Comparison of ENCODE assay signal across 6 cellular contexts in genomic region chr10:53827261-53827660, GRCh38.
"Had no signal": no experiment of that assay in that cellular context is flagged by ENCODE, and none has a peak within 500 bp of the region (broad histone marks: within the 10 kb centered on the region; RNA-seq: fewer than 3 reads in every experiment).

No MANE protein-coding gene starts in this region.

- DNase-seq: IMR-90, KBM-7, KG1 had no signal

- H3K27ac ChIP-seq: HL-60 had no signal

- ATAC-seq: HepG2, K562 had no signal

- H3K4me3 ChIP-seq: K562 had no signal
